In the genomic region with DNA sequence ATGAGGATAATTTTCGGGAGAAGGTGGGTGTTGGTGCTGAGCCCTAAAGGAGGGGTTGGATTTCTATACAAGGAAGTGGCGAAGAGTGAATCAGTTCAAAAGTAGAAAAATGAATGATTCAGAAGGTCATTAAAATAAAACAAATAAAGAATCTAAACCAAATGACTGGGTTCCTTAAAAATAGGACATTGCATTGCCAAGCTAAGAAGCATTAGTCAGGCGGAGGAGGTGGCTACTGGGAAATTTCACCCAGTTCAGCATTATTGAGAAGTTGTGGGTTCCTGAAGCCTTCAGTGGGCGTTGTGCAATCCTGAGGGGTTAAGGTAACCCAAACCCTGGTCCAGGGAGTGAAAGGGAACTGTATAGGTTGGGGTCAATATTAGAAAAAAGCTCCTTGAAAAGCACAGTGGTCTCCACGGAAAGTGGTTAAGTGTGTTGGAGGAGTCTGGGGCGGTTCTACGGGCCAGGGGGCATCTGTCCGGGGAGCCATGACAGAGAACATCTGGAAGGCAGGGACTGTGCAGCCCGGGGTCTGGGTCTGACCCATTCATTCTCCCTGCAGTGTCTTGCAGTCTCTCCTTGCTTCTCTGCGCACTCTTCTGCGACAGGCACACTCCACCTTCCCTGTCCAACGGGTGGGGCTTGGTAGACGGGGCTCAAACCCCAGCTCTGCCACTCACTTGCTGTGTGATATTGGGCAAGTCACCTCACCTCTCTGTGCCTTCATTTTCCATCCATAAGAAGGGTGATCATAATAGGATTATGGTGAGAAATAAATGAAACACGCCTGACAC, we compare ENCODE assay signal across 9 cellular contexts. TPM values are rescaled to one million over a fixed set of nuclear protein-coding genes. Genes with fewer than 3 reads are reported as not detected.
A peak's percentile ranks its signal among the peaks of the same experiment; 100 is the strongest.
DNase-seq lines count a peak whose midpoint lies in the region; ATAC-seq and TF ChIP-seq lines count a peak whose summit lies in the region.
"Had no signal": no experiment of that assay in that cellular context is flagged by ENCODE, and none has a peak within 500 bp of the region (broad histone marks: within the 10 kb centered on the region; RNA-seq: fewer than 3 reads in every experiment).

No MANE protein-coding gene starts in this region.

- CTCF ChIA-PET in HEK293 (lab: Yijun Ruan, JAX) = interaction anchor here (0.6 to 1.5 kb wide), 4 partner anchors 26 to 134 kb away, joined by 3 to 6 read pairs (median 3); no protein-coding TSS in a partner anchor

- H3K36me3 Mint-ChIP-seq in stimulated activated naive CD8-positive, alpha-beta T cell treated with anti-CD3 and anti-CD28 coated beads, Interleukin-15, Interleukin-2, amounts not matched to agents 100 ng/mL and 50 ng/mL, for 24 hours (ENCODE audit: low read depth) = no peaks in the 10 kb centered on the region
- H3K36me3 Mint-ChIP-seq in immature natural killer cell = no peaks in the 10 kb centered on the region

- ATAC-seq in foreskin keratinocyte = peak; percentile 53
- no peak for ATAC-seq in GM18861 (IDR thresholded peaks at IDR 0.05; ENCODE audit: unreplicated experiment)

- H3K36me3 ChIP-seq in HEK293 (ENCODE audit: control insufficient read depth in 2 of 2, insufficient read depth in 1 of 2, low read length in 2 of 2) = no peaks in the 10 kb centered on the region
- H3K36me3 ChIP-seq: cardiac muscle cell had no signal

- no peaks in the 10 kb centered on the region for H3K4me1 ChIP-seq in HEK293 (ENCODE audit: control insufficient read depth, insufficient read depth, low read length)
- peaks cover 37% of the 10 kb centered on the region for H3K4me1 ChIP-seq in foreskin keratinocyte

- H3K9me3 ChIP-seq in HEK293 (ENCODE audit: control insufficient read depth, insufficient read depth, low read depth, low read length) = no peaks in the 10 kb centered on the region

- H3K4me3 Mint-ChIP-seq in stimulated activated naive CD8-positive, alpha-beta T cell treated with anti-CD3 and anti-CD28 coated beads, Interleukin-15, Interleukin-2, amounts not matched to agents 100 ng/mL and 50 ng/mL, for 24 hours = no peak overlapping the region
- no peak overlapping the region for H3K4me3 Mint-ChIP-seq in immature natural killer cell

- H3K9me3 Mint-ChIP-seq in stimulated activated naive CD8-positive, alpha-beta T cell treated with anti-CD3 and anti-CD28 coated beads, Interleukin-15, Interleukin-2, amounts not matched to agents 100 ng/mL and 50 ng/mL, for 24 hours = no peaks in the 10 kb centered on the region
- H3K9me3 Mint-ChIP-seq in immature natural killer cell = no peaks in the 10 kb centered on the region

- H3K4me3 ChIP-seq in HEK293 (ENCODE audit: low read depth, low read length) = no peak overlapping the region
- H3K4me3 ChIP-seq: cardiac muscle cell had no signal

- DNase-seq in SKM-1 treated with dmso at 0.1 percent for 144 hours (lab: John Stamatoyannopoulos, UW; ENCODE audit: unreplicated experiment) = peak; percentile 89
- peak; percentile 78 to 86 for DNase-seq in foreskin keratinocyte
- no peak for DNase-seq in immature natural killer cell
- DNase-seq in central memory CD4-positive, alpha-beta T cell = no peak
- no peak for DNase-seq in NCI-H748 treated with DMSO at 0.1 percent for 48 hours (lab: John Stamatoyannopoulos, UW)

- peak overlapping the region; percentile 62 for H3K27ac Mint-ChIP-seq in stimulated activated naive CD8-positive, alpha-beta T cell treated with anti-CD3 and anti-CD28 coated beads, Interleukin-15, Interleukin-2, amounts not matched to agents 100 ng/mL and 50 ng/mL, for 24 hours
- peak overlapping the region in 2 of 6 donors; percentile 22 to 62 for H3K27ac Mint-ChIP-seq in immature natural killer cell

- no peaks in the 10 kb centered on the region for H3K27me3 Mint-ChIP-seq in stimulated activated naive CD8-positive, alpha-beta T cell treated with anti-CD3 and anti-CD28 coated beads, Interleukin-15, Interleukin-2, amounts not matched to agents 100 ng/mL and 50 ng/mL, for 24 hours
- H3K27me3 Mint-ChIP-seq in immature natural killer cell (ENCODE audit: low read depth in 3 of 3) = peaks cover 0 to 1% (median 0%) of the 10 kb centered on the region in 3 donors

- no peak overlapping the region for H3K27ac ChIP-seq in HEK293 (ENCODE audit: extremely low read depth, low read depth, low read length)
- H3K27ac ChIP-seq in foreskin keratinocyte = peak overlapping the region; percentile 87
- H3K27ac ChIP-seq: cardiac muscle cell had no signal

- no peaks in the 10 kb centered on the region for H3K27me3 ChIP-seq in foreskin keratinocyte
- H3K27me3 ChIP-seq: cardiac muscle cell had no signal

- peaks cover 21% of the 10 kb centered on the region for H3K4me1 Mint-ChIP-seq in stimulated activated naive CD8-positive, alpha-beta T cell treated with anti-CD3 and anti-CD28 coated beads, Interleukin-15, Interleukin-2, amounts not matched to agents 100 ng/mL and 50 ng/mL, for 24 hours (ENCODE audit: low read depth)
- H3K4me1 Mint-ChIP-seq in immature natural killer cell = no peaks in the 10 kb centered on the region

- no peak for TF ChIP-seq CTCF in HEK293 (tag by site-specific recombination; IDR thresholded peaks at IDR 0.05)
- no peak for TF ChIP-seq CTCF in foreskin keratinocyte (conservative IDR thresholded peaks at IDR 0.05)

- POLR2A ChIA-PET in HEK293 (lab: Yijun Ruan, JAX) = no interaction called here

TF ChIP-seq in HEK293, 187 proteins besides CTCF, POLR2A, EP300 and RAD21:
- peak; percentile 56; the same call in 1 of the 2 replicates for TF ChIP-seq ZNF768 (tag by site-specific recombination; IDR thresholded peaks at IDR 0.05)
- TF ChIP-seq, protein P1, sequence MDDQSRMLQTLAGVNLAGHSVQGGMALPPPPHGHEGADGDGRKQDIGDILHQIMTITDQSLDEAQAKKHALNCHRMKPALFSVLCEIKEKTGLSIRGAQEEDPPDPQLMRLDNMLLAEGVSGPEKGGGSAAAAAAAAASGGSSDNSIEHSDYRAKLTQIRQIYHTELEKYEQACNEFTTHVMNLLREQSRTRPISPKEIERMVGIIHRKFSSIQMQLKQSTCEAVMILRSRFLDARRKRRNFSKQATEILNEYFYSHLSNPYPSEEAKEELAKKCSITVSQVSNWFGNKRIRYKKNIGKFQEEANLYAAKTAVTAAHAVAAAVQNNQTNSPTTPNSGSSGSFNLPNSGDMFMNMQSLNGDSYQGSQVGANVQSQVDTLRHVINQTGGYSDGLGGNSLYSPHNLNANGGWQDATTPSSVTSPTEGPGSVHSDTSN (CRISPR knock-in tag; IDR thresholded peaks at IDR 0.05) = no peak

RNA-seq across cellular contexts. Expression of a gene that starts 27.6 kb away (rescaled TPM):
- total RNA-seq in foreskin keratinocyte = 10.2 and 14.2 TPM in 2 replicates
- 6.2 and 10.7 TPM in 2 replicates for polyA plus RNA-seq in foreskin keratinocyte
- polyA plus RNA-seq in immature natural killer cell = 1,000 to 10,000 TPM in 1 of 3 donors, 100 to 1,000 TPM in 2; 548 to 1,082 (median 887) TPM

RNA-seq across cellular contexts. Expression of a gene that starts 35.4 kb away (rescaled TPM):
- total RNA-seq in foreskin keratinocyte = 86.8 and 90.9 TPM in 2 replicates
- 54.3 and 61.3 TPM in 2 replicates for polyA plus RNA-seq in foreskin keratinocyte
- 10 to 100 TPM; 40.7 to 61.9 (median 61.7) TPM for polyA plus RNA-seq in immature natural killer cell

Comparison
In these comparisons a context has a peak if more than half of its experiments do, and no peak if none do; other contexts are left out.
1. DNase-seq: peak in SKM-1 treated with dmso at 0.1 percent for 144 hours (single experiment) and foreskin keratinocyte (2 of 2); none in immature natural killer cell (0 of 3), central memory CD4-positive, alpha-beta T cell (single experiment) and NCI-H748 treated with DMSO at 0.1 percent for 48 hours (single experiment).
2. RNA of a gene that starts 27.6 kb away (polyA plus RNA-seq): 548 to 1,082 TPM in immature natural killer cell; 6.2 to 10.7 TPM in foreskin keratinocyte; every median in the first group is over 10 times any median in the second.